In genomic region chr7:92634125-92634710, GRCh38 we compare ENCODE assay signal across 9 cellular contexts. TPM values are rescaled to one million over a fixed set of nuclear protein-coding genes. Genes with fewer than 3 reads are reported as not detected.
A peak's percentile ranks its signal among the peaks of the same experiment; 100 is the strongest.
DNase-seq lines count a peak whose midpoint lies in the region; ATAC-seq lines count a peak whose summit lies in the region.
"Had no signal": no experiment of that assay in that cellular context is flagged by ENCODE, and none has a peak within 500 bp of the region (broad histone marks: within the 10 kb centered on the region; RNA-seq: fewer than 3 reads in every experiment).

No MANE protein-coding gene starts in this region.

- peaks cover 3% of the 10 kb centered on the region for H3K9me3 Mint-ChIP-seq in activated CD4-positive, alpha-beta T cell treated with anti-CD3 and anti-CD28 coated beads, Interleukin-2, amount 10 ng/mL, durations not matched to agents 24 days and 14 days
- H3K9me3 Mint-ChIP-seq in stimulated activated memory B cell treated with anti-CD40 and anti-IgM and Interleukin-4, amounts not matched to agents 10 μg/mL and 1 μg/mL and 100 μg/mL, for 72 hours, result peaks cover 3% of the 10 kb centered on the region

- no peaks in the 10 kb centered on the region for H3K27me3 Mint-ChIP-seq in activated CD4-positive, alpha-beta T cell treated with anti-CD3 and anti-CD28 coated beads, Interleukin-2, amount 10 ng/mL, durations not matched to agents 24 days and 14 days
- H3K27me3 Mint-ChIP-seq in stimulated activated memory B cell treated with anti-CD40 and anti-IgM and Interleukin-4, amounts not matched to agents 10 μg/mL and 1 μg/mL and 100 μg/mL, for 72 hours, result no peaks in the 10 kb centered on the region

- ATAC-seq in stimulated activated memory B cell treated with anti-CD40 and anti-IgM and Interleukin-4, amounts not matched to agents 10 μg/mL and 1 μg/mL and 100 μg/mL, for 72 hours, result no peak
- no peak for ATAC-seq in GM19035 (IDR thresholded peaks at IDR 0.05; ENCODE audit: unreplicated experiment)
- no peak for ATAC-seq in HG02623 (IDR thresholded peaks at IDR 0.05; ENCODE audit: unreplicated experiment)

- H3K4me3 Mint-ChIP-seq in activated CD4-positive, alpha-beta T cell treated with anti-CD3 and anti-CD28 coated beads, Interleukin-2, amount 10 ng/mL, durations not matched to agents 24 days and 14 days, result peak overlapping the region; percentile 55
- no peak overlapping the region for H3K4me3 Mint-ChIP-seq in stimulated activated memory B cell treated with anti-CD40 and anti-IgM and Interleukin-4, amounts not matched to agents 10 μg/mL and 1 μg/mL and 100 μg/mL, for 72 hours

- peak; percentile 36 for DNase-seq in activated CD4-positive, alpha-beta T cell treated with anti-CD3 and anti-CD28 coated beads, Interleukin-2, amount 10 ng/mL, durations not matched to agents 24 days and 14 days
- DNase-seq in activated CD4-positive, alpha-beta T cell treated with anti-CD3 and anti-CD28 coated beads, Interleukin-2, amount 50 U/mL, for 48 hours, result no peak
- peak; percentile 100 for DNase-seq in OCI-M1 (lab: John Stamatoyannopoulos, UW)
- no peak for DNase-seq in epithelial cell of prostate (ENCODE audit: low read depth, low spot score)
- DNase-seq in kidney tubule cell (ENCODE audit: low spot score), result no peak
- DNase-seq: Peyer's patch had no signal

- H3K27ac Mint-ChIP-seq in activated CD4-positive, alpha-beta T cell treated with anti-CD3 and anti-CD28 coated beads, Interleukin-2, amount 10 ng/mL, durations not matched to agents 24 days and 14 days, result peak overlapping the region; percentile 98
- H3K27ac Mint-ChIP-seq in stimulated activated memory B cell treated with anti-CD40 and anti-IgM and Interleukin-4, amounts not matched to agents 10 μg/mL and 1 μg/mL and 100 μg/mL, for 72 hours, result peak overlapping the region; percentile 63

- H3K27ac ChIP-seq in epithelial cell of prostate, result peak overlapping the region; percentile 71

- H3K36me3 Mint-ChIP-seq in activated CD4-positive, alpha-beta T cell treated with anti-CD3 and anti-CD28 coated beads, Interleukin-2, amount 10 ng/mL, durations not matched to agents 24 days and 14 days (ENCODE audit: low read depth), result peaks cover 25% of the 10 kb centered on the region
- peaks cover 5% of the 10 kb centered on the region for H3K36me3 Mint-ChIP-seq in stimulated activated memory B cell treated with anti-CD40 and anti-IgM and Interleukin-4, amounts not matched to agents 10 μg/mL and 1 μg/mL and 100 μg/mL, for 72 hours

- intact Hi-C loops in activated CD4-positive, alpha-beta T cell treated with anti-CD3 and anti-CD28 coated beads, Interleukin-2, amount 10 ng/mL, durations not matched to agents 24 days and 14 days (cut with micrococcal nuclease), result loop anchor here (5.0 kb wide), 3 partner anchors 323 to 483 kb away; partner anchors contain the start of gene SAMD9

- H3K4me1 Mint-ChIP-seq in activated CD4-positive, alpha-beta T cell treated with anti-CD3 and anti-CD28 coated beads, Interleukin-2, amount 10 ng/mL, durations not matched to agents 24 days and 14 days, result peaks cover 63% of the 10 kb centered on the region
- peaks cover 44% of the 10 kb centered on the region for H3K4me1 Mint-ChIP-seq in stimulated activated memory B cell treated with anti-CD40 and anti-IgM and Interleukin-4, amounts not matched to agents 10 μg/mL and 1 μg/mL and 100 μg/mL, for 72 hours

RNA-seq across cellular contexts. Expression of gene FAM133B, which starts 44.0 kb away (rescaled TPM):
- total RNA-seq in activated CD4-positive, alpha-beta T cell treated with anti-CD3 and anti-CD28 coated beads, Interleukin-2, amount 10 ng/mL, durations not matched to agents 24 days and 14 days, result 35.5 and 39.8 TPM in 2 replicates

Comparison
In these comparisons a context has a peak if more than half of its experiments do, and no peak if none do; other contexts are left out.
1. DNase-seq: peak in activated CD4-positive, alpha-beta T cell treated with anti-CD3 and anti-CD28 coated beads, Interleukin-2, amount 10 ng/mL, durations not matched to agents 24 days and 14 days (single experiment) and OCI-M1 (single experiment); none in activated CD4-positive, alpha-beta T cell treated with anti-CD3 and anti-CD28 coated beads, Interleukin-2, amount 50 U/mL, for 48 hours (0 of 2), epithelial cell of prostate (single experiment) and kidney tubule cell (single experiment).